Comparison of ENCODE assay signal across 8 cellular contexts in the genomic region with DNA sequence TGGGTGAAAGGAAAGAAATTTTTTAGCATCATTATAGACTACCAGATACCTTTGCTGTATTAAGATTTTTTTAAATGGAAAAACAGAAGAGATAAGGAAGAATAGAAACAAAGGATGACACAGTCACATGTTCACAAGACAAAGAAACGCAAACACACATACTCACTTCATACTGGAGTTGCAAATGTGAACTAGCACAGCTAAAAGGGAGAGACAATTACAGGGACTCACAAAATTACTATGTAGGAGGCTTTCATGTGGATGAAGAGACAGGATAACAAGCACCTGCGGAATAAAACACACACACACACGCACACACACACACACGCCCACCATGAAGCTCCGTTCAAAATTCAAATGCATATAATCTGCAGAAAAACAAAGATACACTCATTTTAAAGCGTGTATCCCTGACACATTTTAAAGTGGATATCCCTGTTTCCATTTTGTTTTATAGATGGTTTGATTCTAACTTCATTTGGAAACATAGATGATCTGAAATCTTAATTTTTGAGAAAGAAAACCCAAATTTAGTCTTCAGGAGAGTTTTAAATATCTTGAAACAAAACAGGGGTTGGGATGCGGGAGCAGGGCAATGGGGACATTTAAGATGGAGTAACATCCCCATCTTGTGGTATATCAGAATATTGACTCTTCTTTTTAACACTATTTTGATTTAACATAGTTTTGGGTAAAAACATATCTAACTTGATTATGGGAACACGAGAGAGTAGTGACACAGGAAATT. TPM values are rescaled to one million over a fixed set of nuclear protein-coding genes. Genes with fewer than 3 reads are reported as not detected.
DNase-seq lines count a peak whose midpoint lies in the region; ATAC-seq and TF ChIP-seq lines count a peak whose summit lies in the region.

No MANE protein-coding gene starts in this region.

- H3K27me3 ChIP-seq in GM06990 (replicated peaks; ENCODE audit: control insufficient read depth, insufficient read depth, low read length) = no peaks in the 10 kb centered on the region
- no peaks in the 10 kb centered on the region for H3K27me3 ChIP-seq in testis

- H3K4me1 ChIP-seq in testis = no peaks in the 10 kb centered on the region

- intact Hi-C loops in testis (cut with DNase I; ENCODE audit: low total_unique reads) = no loop called here

- 15 to 20% methylated on average over 8 of the region's 8 CpGs for WGBS in testis, 2 donors

- no peaks in the 10 kb centered on the region for H3K9me3 ChIP-seq in testis

- no peak overlapping the region for H3K4me3 ChIP-seq in GM06990 (replicated peaks; ENCODE audit: low read depth, low read length)
- H3K4me3 ChIP-seq in HFF-Myc (replicated peaks; ENCODE audit: low read depth, low read length) = no peak overlapping the region
- H3K4me3 ChIP-seq in testis = no peak overlapping the region
- H3K4me3 ChIP-seq in coronary artery = no peak overlapping the region

- TF ChIP-seq CTCF in GM06990 (IDR thresholded peaks at IDR 0.05; ENCODE audit: insufficient read depth, low read length, poor library complexity, severe bottlenecking) = peak; percentile 40
- no peak for TF ChIP-seq CTCF in HFF-Myc (IDR thresholded peaks at IDR 0.05; ENCODE audit: low read depth, low read length, missing control alignments)
- TF ChIP-seq CTCF in testis (IDR thresholded peaks at IDR 0.05) = peak in 2 of 3 experiments; percentile 55 to 63
- TF ChIP-seq CTCF in coronary artery (IDR thresholded peaks at IDR 0.05) = no peak

- ATAC-seq in GM19467 (IDR thresholded peaks at IDR 0.05; ENCODE audit: unreplicated experiment) = no peak

- H3K36me3 ChIP-seq in GM06990 (ENCODE audit: control insufficient read depth, insufficient read depth, low read length) = no peaks in the 10 kb centered on the region
- no peaks in the 10 kb centered on the region for H3K36me3 ChIP-seq in testis (ENCODE audit: low read depth, missing control alignments)

- H3K27ac ChIP-seq in testis = no peak overlapping the region
- no peak overlapping the region for H3K27ac ChIP-seq in coronary artery

- DNase-seq in GM06990 (ENCODE audit: extremely low read depth, insufficient read length) (no peak), HFF-Myc (ENCODE audit: extremely low read depth, low read depth) (peak; percentile 30), NCI-H2196 treated with DMSO at 0.1 percent for 48 hours (lab: John Stamatoyannopoulos, UW; ENCODE audit: unreplicated experiment) (peak; percentile 13), brain pericyte (ENCODE audit: low read depth, low spot score) (peak; percentile 7), iris pigment epithelial cell (ENCODE audit: low read depth) (peak; percentile 45), testis (no peak), coronary artery (ENCODE audit: low spot score) (no peak)

- TF ChIP-seq POLR2A in testis (IDR thresholded peaks at IDR 0.05) = no peak

RNA-seq across cellular contexts. Expression of gene JRKL, which starts 36.7 kb away (rescaled TPM):
- 1 to 10 TPM; 6.9 to 9.1 TPM for total RNA-seq in testis
- 9.7 TPM for polyA plus RNA-seq in testis (ENCODE audit: insufficient read depth, low read depth, low replicate concordance)

RNA-seq across cellular contexts. Expression of gene CCDC82, which starts 36.8 kb away (rescaled TPM):
- 10 to 100 TPM; 42.5 to 50.9 TPM for total RNA-seq in testis
- 36.6 TPM for polyA plus RNA-seq in testis (ENCODE audit: insufficient read depth, low read depth, low replicate concordance)

Comparison
In these comparisons a context has a peak if more than half of its experiments do, and no peak if none do; other contexts are left out.
1. DNase-seq: peak in HFF-Myc (single experiment), NCI-H2196 treated with DMSO at 0.1 percent for 48 hours (single experiment), brain pericyte (single experiment) and iris pigment epithelial cell (single experiment); none in GM06990 (single experiment), testis (single experiment) and coronary artery (single experiment).
2. CTCF ChIP-seq: peak in GM06990 (single experiment) and testis (2 of 3); none in HFF-Myc (single experiment) and coronary artery (single experiment).